ENCODE assay signal across 22 cellular contexts in the genomic region with DNA sequence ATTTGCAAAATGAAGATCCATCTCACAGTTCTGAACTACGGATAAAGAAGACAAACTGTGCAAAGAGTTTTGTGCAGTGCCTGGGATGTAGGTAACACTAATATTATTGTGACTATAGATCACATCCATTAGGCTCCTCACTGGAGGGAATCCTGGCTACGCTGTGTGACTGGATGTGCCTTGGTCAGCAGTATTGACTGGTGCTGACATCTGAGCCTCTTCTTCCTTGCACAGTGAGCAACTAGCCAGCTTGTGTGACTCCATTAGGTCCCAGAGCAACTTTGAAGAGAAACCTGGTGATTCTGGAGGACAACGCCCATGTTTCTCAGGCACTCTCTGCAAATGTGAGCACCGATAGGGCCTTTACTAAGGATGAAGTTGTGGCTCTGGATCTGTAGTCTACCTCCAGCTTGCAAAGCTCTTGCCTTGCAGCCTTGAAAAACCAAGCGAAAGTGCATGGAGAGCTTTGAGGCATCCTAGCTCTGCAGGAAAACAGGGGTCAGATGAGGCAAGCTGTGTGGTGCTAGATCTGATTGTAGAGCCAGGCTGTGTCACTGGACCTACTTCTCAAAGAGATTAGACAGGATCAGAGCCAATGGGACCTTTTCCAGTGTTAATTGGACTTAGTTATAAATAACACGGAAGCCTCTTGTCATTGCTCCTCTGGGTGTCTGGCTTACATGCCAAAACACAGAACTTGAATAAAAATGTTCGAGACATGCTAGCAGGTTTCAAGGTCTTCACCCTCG.
DNase-seq lines count a peak whose midpoint lies in the region; ATAC-seq, FAIRE-seq and TF ChIP-seq lines count a peak whose summit lies in the region.
"Had no signal": no experiment of that assay in that cellular context is flagged by ENCODE, and none has a peak within 500 bp of the region (broad histone marks: within the 10 kb centered on the region; RNA-seq: fewer than 3 reads in every experiment).

No MANE protein-coding gene starts in this region.

- H3K4me3 ChIP-seq in HepG2 (replicated peaks in 1 of 3; ENCODE audit: insufficient read depth in 1 of 3, low read depth in 2 of 3, low read length in 3 of 3): no peak overlapping the region
- H3K4me3 ChIP-seq in right lobe of liver: no peak overlapping the region
- no peak overlapping the region for H3K4me3 ChIP-seq in body of pancreas
- H3K4me3 ChIP-seq in mesendoderm (ENCODE audit: low read length): no peak overlapping the region
- no peak overlapping the region for H3K4me3 ChIP-seq in lower lobe of right lung
- H3K4me3 ChIP-seq: coronary artery, upper lobe of right lung had no signal

- H3K27me3 Mint-ChIP-seq in activated naive CD8-positive, alpha-beta T cell treated with anti-CD3 and anti-CD28 coated beads, Interleukin-2, amount 50 U/mL, for 24 hours: peaks cover 2% of the 10 kb centered on the region
- H3K27me3 Mint-ChIP-seq: activated CD4-positive, alpha-beta T cell treated with anti-CD3 and anti-CD28 coated beads, Interleukin-2, amount 10 ng/mL, durations not matched to agents 7 days and 5 days; B cell had no signal

- TF ChIP-seq RAD21 in HepG2 (CRISPR knock-in tag; IDR thresholded peaks at IDR 0.05): no peak

- H3K4me1 Mint-ChIP-seq in activated naive CD8-positive, alpha-beta T cell treated with anti-CD3 and anti-CD28 coated beads, Interleukin-2, amount 50 U/mL, for 24 hours: no peaks in the 10 kb centered on the region
- H3K4me1 Mint-ChIP-seq: activated CD4-positive, alpha-beta T cell treated with anti-CD3 and anti-CD28 coated beads, Interleukin-2, amount 10 ng/mL, durations not matched to agents 7 days and 5 days; activated naive CD8-positive, alpha-beta T cell treated with anti-CD3 and anti-CD28 coated beads for 36 hours; B cell; stimulated activated memory B cell treated with anti-CD40 and anti-IgM and Interleukin-4, amounts not matched to agents 10 μg/mL and 1 μg/mL and 100 μg/mL, for 72 hours had no signal

- H2AK5ac ChIP-seq in mesendoderm (ENCODE audit: low read length): no peak overlapping the region

- no peak overlapping the region for H3K18ac ChIP-seq in mesendoderm (ENCODE audit: low read length)

- TF ChIP-seq POLR2A in HepG2 (IDR thresholded peaks at IDR 0.05; ENCODE audit: insufficient read depth in 1 of 2, low read depth in 2 of 2, low read length in 2 of 2) (no peak), right lobe of liver (IDR thresholded peaks at IDR 0.05) (no peak), body of pancreas (IDR thresholded peaks at IDR 0.05) (no peak)

- H3K79me2 ChIP-seq in HepG2 (ENCODE audit: insufficient read depth, low read length): no peaks in the 10 kb centered on the region
- no peaks in the 10 kb centered on the region for H3K79me2 ChIP-seq in mesendoderm (ENCODE audit: control insufficient read depth, insufficient read depth, low read length)

- no peak overlapping the region for H3K4ac ChIP-seq in mesendoderm (ENCODE audit: low read depth, low read length)

- H3K4me2 ChIP-seq in HepG2 (ENCODE audit: low read depth, low read length) (no peak overlapping the region), mesendoderm (ENCODE audit: low read length) (no peak overlapping the region)
- H3K4me2 ChIP-seq: KMS-11 had no signal

- 90% methylated on average over 8 of the region's 8 CpGs for WGBS in HepG2 (ENCODE audit: low lambda C conversion rate)
- 77% methylated on average over 6 of the region's 8 CpGs for WGBS in right lobe of liver (ENCODE audit: insufficient coverage, low coverage, low lambda C conversion rate, missing lambda C conversion rate)
- WGBS in body of pancreas, 2 donors: 61 to 64% methylated on average over 8 of the region's 8 CpGs
- no CpG with 5 or more reads among the region's 8 CpGs for WGBS in mesendoderm (ENCODE audit: extremely low coverage, insufficient coverage, low lambda C conversion rate)

- no peak overlapping the region for H4K8ac ChIP-seq in mesendoderm (ENCODE audit: low read depth, low read length)

- no peaks in the 10 kb centered on the region for H4K20me1 ChIP-seq in HepG2 (ENCODE audit: insufficient read depth, low read length)

- POLR2A ChIA-PET in HepG2 (lab: Yijun Ruan, JAX): interaction anchor here (1.5 kb wide), 1 partner anchor 46 kb away, joined by 3 read pairs; no protein-coding TSS in a partner anchor

- no peak for TF ChIP-seq CTCF in HepG2 (CRISPR knock-in tag; IDR thresholded peaks at IDR 0.05)
- no peak for TF ChIP-seq CTCF in right lobe of liver (IDR thresholded peaks at IDR 0.05)
- TF ChIP-seq CTCF in body of pancreas (IDR thresholded peaks at IDR 0.05): no peak
- TF ChIP-seq CTCF in lower lobe of right lung (IDR thresholded peaks at IDR 0.05): no peak

- DNase-seq in HepG2 (ENCODE audit: low spot score) (no peak), right lobe of liver (no peak), body of pancreas (peak in 1 of 4 donors; percentile 13), mesendoderm (no peak), lower lobe of right lung (no peak), NAMALWA (ENCODE audit: low spot score) (no peak)
- DNase-seq in activated naive CD8-positive, alpha-beta T cell treated with anti-CD3 and anti-CD28 coated beads, Interleukin-2, amount 50 U/mL, for 24 hours: no peak
- DNase-seq: activated CD4-positive, alpha-beta T cell treated with anti-CD3 and anti-CD28 coated beads, Interleukin-2, amount 10 ng/mL, durations not matched to agents 7 days and 5 days; activated effector memory CD4-positive, alpha-beta T cell treated with anti-CD3 and anti-CD28 coated beads, Interleukin-2, amount 50 U/mL, for 16 hours; activated naive CD8-positive, alpha-beta T cell treated with anti-CD3 and anti-CD28 coated beads for 36 hours; activated T-cell treated with anti-CD3 and anti-CD28 coated beads, Interleukin-2, amount 50 U/mL, for 1 hour; effector memory CD4-positive, alpha-beta T cell; H9; NCI-H1417 treated with DMSO at 0.1 percent for 48 hours had no signal

- no peak for FAIRE-seq in HepG2 (lab: Jason Lieb, UNC)
- FAIRE-seq: GM12892 had no signal

- no peak overlapping the region for H2BK5ac ChIP-seq in mesendoderm (ENCODE audit: low read length)

- H2BK120ac ChIP-seq in mesendoderm (ENCODE audit: low read depth, low read length): no peak overlapping the region

- no peaks in the 10 kb centered on the region for H3K36me3 Mint-ChIP-seq in activated naive CD8-positive, alpha-beta T cell treated with anti-CD3 and anti-CD28 coated beads, Interleukin-2, amount 50 U/mL, for 24 hours (ENCODE audit: low read depth)
- H3K36me3 Mint-ChIP-seq: activated naive CD8-positive, alpha-beta T cell treated with anti-CD3 and anti-CD28 coated beads for 36 hours; mesothelial cell of epicardium; stimulated activated memory B cell treated with anti-CD40 and anti-IgM and Interleukin-4, amounts not matched to agents 10 μg/mL and 1 μg/mL and 100 μg/mL, for 72 hours had no signal

- peak overlapping the region; percentile 17 for H3K56ac ChIP-seq in mesendoderm (ENCODE audit: low read length)

- TF ChIP-seq EP300 in HepG2 (IDR thresholded peaks at IDR 0.05; ENCODE audit: low read depth in 2 of 2, low read length in 2 of 2): no peak
- no peak for TF ChIP-seq EP300 in HepG2 (CRISPR knock-in tag; IDR thresholded peaks at IDR 0.05; ENCODE audit: borderline replicate concordance)

- H3K36me3 ChIP-seq in HepG2 (replicated peaks in 1 of 2; ENCODE audit: control insufficient read depth in 1 of 2, insufficient read depth in 2 of 2, low read length in 2 of 2) (no peaks in the 10 kb centered on the region), right lobe of liver (no peaks in the 10 kb centered on the region), body of pancreas (replicated peaks in 1 of 2; ENCODE audit: insufficient read depth in 1 of 2, low read depth in 2 of 2) (no peaks in the 10 kb centered on the region), mesendoderm (ENCODE audit: control insufficient read depth, insufficient read depth, low read length) (no peaks in the 10 kb centered on the region), lower lobe of right lung (no peaks in the 10 kb centered on the region)
- H3K36me3 ChIP-seq: upper lobe of right lung had no signal

- CTCF ChIA-PET in HepG2 (lab: Yijun Ruan, JAX; ENCODE audit: low intra/inter-chr PET ratio, low total read pairs): no interaction called here

- H3K9me3 ChIP-seq in HepG2 (ENCODE audit: low read length): no peaks in the 10 kb centered on the region
- H3K9me3 ChIP-seq in right lobe of liver: no peaks in the 10 kb centered on the region
- no peaks in the 10 kb centered on the region for H3K9me3 ChIP-seq in body of pancreas
- H3K9me3 ChIP-seq in lower lobe of right lung: no peaks in the 10 kb centered on the region
- H3K9me3 ChIP-seq: upper lobe of right lung had no signal

- H3K27me3 ChIP-seq in HepG2 (ENCODE audit: control insufficient read depth in 1 of 2, insufficient read depth in 2 of 2, low read length in 2 of 2) (no peaks in the 10 kb centered on the region), right lobe of liver (no peaks in the 10 kb centered on the region), body of pancreas (no peaks in the 10 kb centered on the region), mesendoderm (ENCODE audit: insufficient read depth, low read length, poor library complexity) (no peaks in the 10 kb centered on the region), lower lobe of right lung (ENCODE audit: low read depth) (no peaks in the 10 kb centered on the region)
- H3K27me3 ChIP-seq: upper lobe of right lung had no signal

- no peak overlapping the region for H3K27ac Mint-ChIP-seq in activated naive CD8-positive, alpha-beta T cell treated with anti-CD3 and anti-CD28 coated beads, Interleukin-2, amount 50 U/mL, for 24 hours
- H3K27ac Mint-ChIP-seq: activated CD4-positive, alpha-beta T cell treated with anti-CD3 and anti-CD28 coated beads, Interleukin-2, amount 10 ng/mL, durations not matched to agents 7 days and 5 days; activated naive CD8-positive, alpha-beta T cell treated with anti-CD3 and anti-CD28 coated beads for 36 hours; B cell; stimulated activated memory B cell treated with anti-CD40 and anti-IgM and Interleukin-4, amounts not matched to agents 10 μg/mL and 1 μg/mL and 100 μg/mL, for 72 hours had no signal

- H3K27ac ChIP-seq in HepG2 (ENCODE audit: extremely low read length, insufficient read depth, low read length) (no peak overlapping the region), right lobe of liver (no peak overlapping the region), body of pancreas (peak overlapping the region in 3 of 4 donors; percentile 30 to 63 (median 47)), mesendoderm (ENCODE audit: low read depth, low read length) (no peak overlapping the region), lower lobe of right lung (no peak overlapping the region)
- H3K27ac ChIP-seq: KMS-11, upper lobe of right lung had no signal

- intact Hi-C loops in HepG2 (cut with micrococcal nuclease; ENCODE audit: unreplicated experiment) (no loop called here), right lobe of liver (cut with DNase I) (no loop called here), body of pancreas (cut with DNase I) (no loop called here), lower lobe of right lung (cut with DNase I) (no loop called here)

- H3K23ac ChIP-seq in mesendoderm (ENCODE audit: low read length): no peak overlapping the region

- H3K9me3 Mint-ChIP-seq in activated naive CD8-positive, alpha-beta T cell treated with anti-CD3 and anti-CD28 coated beads, Interleukin-2, amount 50 U/mL, for 24 hours: no peaks in the 10 kb centered on the region
- H3K9me3 Mint-ChIP-seq: activated CD4-positive, alpha-beta T cell treated with anti-CD3 and anti-CD28 coated beads, Interleukin-2, amount 10 ng/mL, durations not matched to agents 7 days and 5 days; activated naive CD8-positive, alpha-beta T cell treated with anti-CD3 and anti-CD28 coated beads for 36 hours; H9; mesothelial cell of epicardium had no signal

- H3K9ac ChIP-seq in HepG2 (ENCODE audit: insufficient read depth, low read depth, low read length): no peak overlapping the region
- no peak overlapping the region for H3K9ac ChIP-seq in mesendoderm (ENCODE audit: low read length)
- H3K9ac ChIP-seq: KMS-11 had no signal

- no peaks in the 10 kb centered on the region for H3K79me1 ChIP-seq in mesendoderm (ENCODE audit: low read length)

- H3K4me3 Mint-ChIP-seq in activated naive CD8-positive, alpha-beta T cell treated with anti-CD3 and anti-CD28 coated beads, Interleukin-2, amount 50 U/mL, for 24 hours: no peak overlapping the region
- H3K4me3 Mint-ChIP-seq: activated CD4-positive, alpha-beta T cell treated with anti-CD3 and anti-CD28 coated beads, Interleukin-2, amount 10 ng/mL, durations not matched to agents 7 days and 5 days; activated naive CD8-positive, alpha-beta T cell treated with anti-CD3 and anti-CD28 coated beads for 36 hours; B cell; H9; mesothelial cell of epicardium; stimulated activated memory B cell treated with anti-CD40 and anti-IgM and Interleukin-4, amounts not matched to agents 10 μg/mL and 1 μg/mL and 100 μg/mL, for 72 hours had no signal

- H3K4me1 ChIP-seq in HepG2 (ENCODE audit: insufficient read depth, low read length) (peaks cover 13% of the 10 kb centered on the region), right lobe of liver (peaks cover 0 to 6% (median 3%) of the 10 kb centered on the region in 4 donors), body of pancreas (peaks cover 20% of the 10 kb centered on the region), mesendoderm (ENCODE audit: control insufficient read depth, low read depth, low read length) (peaks cover 2% of the 10 kb centered on the region), lower lobe of right lung (peaks cover 19% of the 10 kb centered on the region)

- no peak overlapping the region for H2AFZ ChIP-seq in HepG2 (ENCODE audit: low read length)

- in situ Hi-C loops in HepG2 (cut with HindIII; ENCODE audit: extremely low pct_ligation_motif_present, low pct_unique_long_range_greater_than_20kb): no loop called here

- no peak for ATAC-seq in HepG2
- no peak for ATAC-seq in right lobe of liver
- no peak for ATAC-seq in body of pancreas
- no peak for ATAC-seq in activated CD4-positive, CD25-positive, alpha-beta regulatory T cell treated with anti-CD3 and anti-CD28 coated beads, Interleukin-2, amount 50 U/mL, for 24 hours
- ATAC-seq in lower lobe of right lung: no peak
- no peak for ATAC-seq in activated naive CD8-positive, alpha-beta T cell treated with anti-CD3 and anti-CD28 coated beads, Interleukin-2, amount 50 U/mL, for 24 hours
- ATAC-seq: stimulated activated memory B cell treated with anti-CD40 and anti-IgM and Interleukin-4, amounts not matched to agents 10 μg/mL and 1 μg/mL and 100 μg/mL, for 72 hours had no signal

- no peak overlapping the region for H2BK15ac ChIP-seq in mesendoderm (replicated peaks; ENCODE audit: low read depth)

- no peak overlapping the region for H4K5ac ChIP-seq in mesendoderm (ENCODE audit: low read length)

- no TSS peak for BruUV-seq in HepG2 (replicated peaks; lab: Mats Ljungman, UMichigan)

Comparison
In these comparisons a context has a peak if more than half of its experiments do, and no peak if none do; other contexts are left out.
1. H3K27ac ChIP-seq: peak in body of pancreas (3 of 4); none in HepG2 (single experiment), right lobe of liver (0 of 3), mesendoderm (single experiment) and lower lobe of right lung (single experiment).